In the genomic region with DNA sequence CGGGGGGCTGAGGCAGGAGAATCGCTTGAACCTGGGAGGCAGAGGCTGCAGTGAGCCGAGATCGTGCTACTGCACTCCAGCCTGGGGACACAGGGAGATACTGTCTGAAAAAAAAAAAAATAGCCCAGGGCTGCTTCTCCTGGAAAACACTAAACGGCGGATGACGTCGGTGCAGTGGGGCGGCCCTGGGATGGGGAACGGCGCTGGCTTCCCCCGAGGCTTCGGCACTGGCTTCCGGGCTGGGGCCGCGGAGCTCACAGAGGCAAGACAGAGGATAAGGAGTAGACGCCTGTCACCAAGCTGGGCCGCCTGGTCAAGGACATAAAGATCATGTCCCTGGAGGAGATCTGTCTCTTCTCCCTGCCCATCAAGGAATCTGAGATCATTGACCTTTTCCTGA, we compare ENCODE assay signal across 29 cellular contexts. TPM values are rescaled to one million over a fixed set of nuclear protein-coding genes. Genes with fewer than 3 reads are reported as not detected.
"Had no signal": no experiment of that assay in that cellular context is flagged by ENCODE, and none has a peak within 500 bp of the region (broad histone marks: within the 10 kb centered on the region; RNA-seq: fewer than 3 reads in every experiment).

No MANE protein-coding gene starts in this region.

- ATAC-seq: lower lobe of right lung; natural killer cell; pancreas; sciatic nerve; stimulated activated memory B cell treated with anti-CD40 and anti-IgM and Interleukin-4, amounts not matched to agents 10 μg/mL and 1 μg/mL and 100 μg/mL, for 72 hours had no signal

- H3K36me3 ChIP-seq: colonic mucosa, lower lobe of right lung, pancreas, spleen, tibial artery, upper lobe of left lung, uterus had no signal

- H3K27me3 ChIP-seq: colonic mucosa, uterus had no signal

- H3K9me3 ChIP-seq: colonic mucosa, lower lobe of right lung, pancreas, spleen, tibial artery, upper lobe of left lung, uterus had no signal

- H3K4me3 ChIP-seq: colonic mucosa, lower lobe of right lung, pancreas, spleen, tibial artery, upper lobe of left lung, uterus had no signal

- DNase-seq: colonic mucosa; dermis blood vessel endothelial cell; erythroblast; foreskin melanocyte; head of caudate nucleus; hypothalamus; islet precursor cell; lower lobe of right lung; natural killer cell; nucleus accumbens; pancreas; spleen; stimulated activated CD4-positive, alpha-beta T cell treated with anti-CD3 and anti-CD28 coated beads, Interleukin-15, amount 100 ng/mL, for 24 hours; stimulated activated CD4-positive, alpha-beta T cell treated with anti-CD3 and anti-CD28 coated beads, Interleukin-1b, Interleukin-23, amount 100 ng/mL, for 48 hours; stimulated activated CD4-positive, alpha-beta T cell treated with anti-CD3 and anti-CD28 coated beads, Interleukin-4, amount 100 ng/mL, for 24 hours; tibial artery; upper lobe of left lung; uterus had no signal

- H3K4me1 ChIP-seq: colonic mucosa, lower lobe of right lung, pancreas, tibial artery, uterus had no signal

- H3K27ac ChIP-seq: colonic mucosa, lower lobe of right lung, pancreas, spleen, tibial artery, upper lobe of left lung, uterus had no signal

RNA-seq across cellular contexts. Expression of gene PRSS57, which starts 5.0 kb away (rescaled TPM):
- total RNA-seq: cerebellum, colonic mucosa, dermis blood vessel endothelial cell, endothelial cell of umbilical vein, lower lobe of right lung, mesothelial cell of epicardium, mucosa of gallbladder, myocyte, neural crest cell, pancreas, progenitor cell of endocrine pancreas, sciatic nerve, skeletal muscle tissue, temporal lobe, uterus had no signal
- polyA plus RNA-seq: endothelial cell of umbilical vein, pancreas had no signal

RNA-seq across cellular contexts. Expression of gene FGF22, which starts 50.5 kb away (rescaled TPM):
- total RNA-seq: cerebellum, colonic mucosa, dermis blood vessel endothelial cell, endothelial cell of umbilical vein, skeletal muscle tissue had no signal
